ENCODE assay signal across 2 cellular contexts in the genomic region with DNA sequence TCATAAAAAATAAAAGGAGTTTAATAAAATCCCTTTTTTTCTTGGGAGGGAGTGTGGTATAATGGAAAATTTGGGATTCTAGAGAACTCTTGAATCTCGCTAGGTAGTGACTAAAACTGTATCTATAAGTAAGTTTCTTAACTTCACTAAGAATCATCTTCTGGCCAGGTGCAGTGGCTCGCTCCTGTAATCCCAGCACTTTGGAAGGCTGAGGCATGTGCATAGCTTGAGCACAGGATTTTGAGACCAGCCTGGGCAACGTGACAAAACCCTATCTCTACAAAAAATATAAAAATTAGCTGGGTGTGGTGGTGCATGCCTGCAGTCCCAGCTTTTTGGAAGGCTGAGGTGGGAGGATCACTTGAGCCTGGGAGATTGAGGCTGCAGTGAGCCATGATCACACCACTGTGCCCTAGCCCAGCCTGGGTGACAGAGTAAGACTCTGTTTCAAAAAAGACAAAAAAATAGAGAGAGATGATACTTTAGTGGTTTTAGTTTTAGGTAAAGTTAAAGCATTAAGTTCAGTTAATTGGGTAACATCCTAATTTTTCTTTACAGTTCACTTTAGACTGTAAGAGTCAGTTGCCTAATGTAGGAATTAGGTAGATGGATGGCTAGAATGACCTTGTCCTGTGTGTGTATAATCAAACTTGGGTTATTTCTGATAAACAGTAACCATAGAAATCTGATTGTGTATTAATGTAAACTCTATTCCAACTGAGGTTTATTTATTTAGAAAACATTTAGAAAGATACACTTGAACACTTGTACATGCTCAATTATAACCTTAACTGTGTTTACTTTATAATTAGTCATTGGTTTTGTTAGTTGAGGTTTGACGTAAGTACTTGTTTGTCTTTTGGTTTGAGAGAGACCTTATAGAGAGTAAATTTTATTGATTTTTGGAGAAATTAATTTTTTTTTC.
A peak's percentile ranks its signal among the peaks of the same experiment; 100 is the strongest.
TF ChIP-seq lines count a peak whose summit lies in the region.

No MANE protein-coding gene starts in this region.

TF ChIP-seq in A549, 52 proteins besides CTCF, POLR2A, EP300 and RAD21 (continued from another document):
- TF ChIP-seq FOSL2 (IDR thresholded peaks at IDR 0.05) = no peak
- TF ChIP-seq FOSL2 (CRISPR knock-in tag; IDR thresholded peaks at IDR 0.05) = peak; percentile 76; the same call in 1 of the 2 replicates
- peak in 1 of 2 experiments; percentile 22; a peak in 1 of 4 replicates for TF ChIP-seq CEBPB (IDR thresholded peaks at IDR 0.05)
- peak; percentile 72; the same call in 1 of the 2 replicates for TF ChIP-seq GATA3 (IDR thresholded peaks at IDR 0.05; ENCODE audit: borderline replicate concordance)
- peak; percentile 33 for TF ChIP-seq ZFP36 (IDR thresholded peaks at IDR 0.05; ENCODE audit: borderline replicate concordance, partially characterized antibody)
- no peak for TF ChIP-seq MAZ (IDR thresholded peaks at IDR 0.05; ENCODE audit: borderline replicate concordance, low read depth, low read length)

TF ChIP-seq in HepG2, 621 proteins besides CTCF, POLR2A, EP300 and RAD21 (continued from another document):
- TF ChIP-seq, protein P1, sequence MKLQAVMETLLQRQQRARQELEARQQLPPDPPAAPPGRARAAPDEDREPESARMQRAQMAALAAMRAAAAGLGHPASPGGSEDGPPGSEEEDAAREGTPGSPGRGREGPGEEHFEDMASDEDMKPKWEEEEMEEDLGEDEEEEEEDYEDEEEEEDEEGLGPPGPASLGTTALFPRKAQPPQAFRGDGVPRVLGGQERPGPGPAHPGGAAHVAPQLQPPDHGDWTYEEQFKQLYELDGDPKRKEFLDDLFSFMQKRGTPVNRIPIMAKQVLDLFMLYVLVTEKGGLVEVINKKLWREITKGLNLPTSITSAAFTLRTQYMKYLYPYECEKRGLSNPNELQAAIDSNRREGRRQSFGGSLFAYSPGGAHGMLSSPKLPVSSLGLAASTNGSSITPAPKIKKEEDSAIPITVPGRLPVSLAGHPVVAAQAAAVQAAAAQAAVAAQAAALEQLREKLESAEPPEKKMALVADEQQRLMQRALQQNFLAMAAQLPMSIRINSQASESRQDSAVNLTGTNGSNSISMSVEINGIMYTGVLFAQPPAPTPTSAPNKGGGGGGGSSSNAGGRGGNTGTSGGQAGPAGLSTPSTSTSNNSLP (IDR thresholded peaks at IDR 0.05; ENCODE audit: low read depth, low read length) = peak; percentile 51; the same call in 1 of the 2 replicates
- TF ChIP-seq NFIC (IDR thresholded peaks at IDR 0.05; ENCODE audit: low read length) (peak; percentile 24; the same call in 1 of the 2 replicates), RFX1 (IDR thresholded peaks at IDR 0.05) (no peak), MIXL1 (CRISPR knock-in tag; IDR thresholded peaks at IDR 0.05) (peak; percentile 59; the same call in 1 of the 2 replicates), GATAD2A (CRISPR knock-in tag; IDR thresholded peaks at IDR 0.05) (peak; percentile 36), TBX3 (IDR thresholded peaks at IDR 0.05; ENCODE audit: borderline replicate concordance) (peak; percentile 72; the same call in 1 of the 2 replicates), FOXA1 (IDR thresholded peaks at IDR 0.05) (peak; percentile 70), FOXA1 (CRISPR knock-in tag; IDR thresholded peaks at IDR 0.05) (no peak), CREM (IDR thresholded peaks at IDR 0.05) (peak; percentile 47; the same call in 1 of the 2 replicates), CREM (CRISPR knock-in tag; IDR thresholded peaks at IDR 0.05) (no peak), RARA (CRISPR knock-in tag; IDR thresholded peaks at IDR 0.05) (0 out of 2 replicates have a peak, but pooled peaks have one; percentile 7), ONECUT2 (CRISPR knock-in tag; IDR thresholded peaks at IDR 0.05) (0 out of 2 replicates have a peak, but pooled peaks have one; percentile 22), FOXA3 (CRISPR knock-in tag; IDR thresholded peaks at IDR 0.05) (0 out of 2 replicates have a peak, but pooled peaks have one; percentile 22), FOXP1 (IDR thresholded peaks at IDR 0.05) (no peak), FOXP1 (CRISPR knock-in tag; IDR thresholded peaks at IDR 0.05) (peak; percentile 47; the same call in 1 of the 2 replicates), HMG20A (CRISPR knock-in tag; IDR thresholded peaks at IDR 0.05; ENCODE audit: borderline replicate concordance) (no peak), ARHGAP35 (CRISPR knock-in tag; IDR thresholded peaks at IDR 0.05; ENCODE audit: borderline replicate concordance) (no peak), SNAI1 (CRISPR knock-in tag; IDR thresholded peaks at IDR 0.05; ENCODE audit: borderline replicate concordance) (no peak), CEBPB (IDR thresholded peaks at IDR 0.05; ENCODE audit: borderline replicate concordance, low read depth, low read length) (0 out of 2 replicates have a peak, but pooled peaks have one; percentile 3), SP5 (CRISPR knock-in tag; IDR thresholded peaks at IDR 0.05; ENCODE audit: borderline replicate concordance, low read depth) (no peak)
- TF ChIP-seq, protein P2, sequence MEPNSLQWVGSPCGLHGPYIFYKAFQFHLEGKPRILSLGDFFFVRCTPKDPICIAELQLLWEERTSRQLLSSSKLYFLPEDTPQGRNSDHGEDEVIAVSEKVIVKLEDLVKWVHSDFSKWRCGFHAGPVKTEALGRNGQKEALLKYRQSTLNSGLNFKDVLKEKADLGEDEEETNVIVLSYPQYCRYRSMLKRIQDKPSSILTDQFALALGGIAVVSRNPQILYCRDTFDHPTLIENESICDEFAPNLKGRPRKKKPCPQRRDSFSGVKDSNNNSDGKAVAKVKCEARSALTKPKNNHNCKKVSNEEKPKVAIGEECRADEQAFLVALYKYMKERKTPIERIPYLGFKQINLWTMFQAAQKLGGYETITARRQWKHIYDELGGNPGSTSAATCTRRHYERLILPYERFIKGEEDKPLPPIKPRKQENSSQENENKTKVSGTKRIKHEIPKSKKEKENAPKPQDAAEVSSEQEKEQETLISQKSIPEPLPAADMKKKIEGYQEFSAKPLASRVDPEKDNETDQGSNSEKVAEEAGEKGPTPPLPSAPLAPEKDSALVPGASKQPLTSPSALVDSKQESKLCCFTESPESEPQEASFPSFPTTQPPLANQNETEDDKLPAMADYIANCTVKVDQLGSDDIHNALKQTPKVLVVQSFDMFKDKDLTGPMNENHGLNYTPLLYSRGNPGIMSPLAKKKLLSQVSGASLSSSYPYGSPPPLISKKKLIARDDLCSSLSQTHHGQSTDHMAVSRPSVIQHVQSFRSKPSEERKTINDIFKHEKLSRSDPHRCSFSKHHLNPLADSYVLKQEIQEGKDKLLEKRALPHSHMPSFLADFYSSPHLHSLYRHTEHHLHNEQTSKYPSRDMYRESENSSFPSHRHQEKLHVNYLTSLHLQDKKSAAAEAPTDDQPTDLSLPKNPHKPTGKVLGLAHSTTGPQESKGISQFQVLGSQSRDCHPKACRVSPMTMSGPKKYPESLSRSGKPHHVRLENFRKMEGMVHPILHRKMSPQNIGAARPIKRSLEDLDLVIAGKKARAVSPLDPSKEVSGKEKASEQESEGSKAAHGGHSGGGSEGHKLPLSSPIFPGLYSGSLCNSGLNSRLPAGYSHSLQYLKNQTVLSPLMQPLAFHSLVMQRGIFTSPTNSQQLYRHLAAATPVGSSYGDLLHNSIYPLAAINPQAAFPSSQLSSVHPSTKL (CRISPR knock-in tag; IDR thresholded peaks at IDR 0.05) = 0 out of 2 replicates have a peak, but pooled peaks have one; percentile 7
- TF ChIP-seq, protein P3, sequence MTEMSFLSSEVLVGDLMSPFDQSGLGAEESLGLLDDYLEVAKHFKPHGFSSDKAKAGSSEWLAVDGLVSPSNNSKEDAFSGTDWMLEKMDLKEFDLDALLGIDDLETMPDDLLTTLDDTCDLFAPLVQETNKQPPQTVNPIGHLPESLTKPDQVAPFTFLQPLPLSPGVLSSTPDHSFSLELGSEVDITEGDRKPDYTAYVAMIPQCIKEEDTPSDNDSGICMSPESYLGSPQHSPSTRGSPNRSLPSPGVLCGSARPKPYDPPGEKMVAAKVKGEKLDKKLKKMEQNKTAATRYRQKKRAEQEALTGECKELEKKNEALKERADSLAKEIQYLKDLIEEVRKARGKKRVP (CRISPR knock-in tag; IDR thresholded peaks at IDR 0.05) = no peak
- TF ChIP-seq, protein P4, sequence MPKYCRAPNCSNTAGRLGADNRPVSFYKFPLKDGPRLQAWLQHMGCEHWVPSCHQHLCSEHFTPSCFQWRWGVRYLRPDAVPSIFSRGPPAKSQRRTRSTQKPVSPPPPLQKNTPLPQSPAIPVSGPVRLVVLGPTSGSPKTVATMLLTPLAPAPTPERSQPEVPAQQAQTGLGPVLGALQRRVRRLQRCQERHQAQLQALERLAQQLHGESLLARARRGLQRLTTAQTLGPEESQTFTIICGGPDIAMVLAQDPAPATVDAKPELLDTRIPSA (CRISPR knock-in tag; IDR thresholded peaks at IDR 0.05; ENCODE audit: borderline replicate concordance) = no peak
- TF ChIP-seq, protein P5, sequence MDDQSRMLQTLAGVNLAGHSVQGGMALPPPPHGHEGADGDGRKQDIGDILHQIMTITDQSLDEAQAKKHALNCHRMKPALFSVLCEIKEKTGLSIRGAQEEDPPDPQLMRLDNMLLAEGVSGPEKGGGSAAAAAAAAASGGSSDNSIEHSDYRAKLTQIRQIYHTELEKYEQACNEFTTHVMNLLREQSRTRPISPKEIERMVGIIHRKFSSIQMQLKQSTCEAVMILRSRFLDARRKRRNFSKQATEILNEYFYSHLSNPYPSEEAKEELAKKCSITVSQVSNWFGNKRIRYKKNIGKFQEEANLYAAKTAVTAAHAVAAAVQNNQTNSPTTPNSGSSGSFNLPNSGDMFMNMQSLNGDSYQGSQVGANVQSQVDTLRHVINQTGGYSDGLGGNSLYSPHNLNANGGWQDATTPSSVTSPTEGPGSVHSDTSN (CRISPR knock-in tag; IDR thresholded peaks at IDR 0.05; ENCODE audit: borderline replicate concordance) = no peak
